Comparison of ENCODE assay signal across 33 cellular contexts in the genomic region with DNA sequence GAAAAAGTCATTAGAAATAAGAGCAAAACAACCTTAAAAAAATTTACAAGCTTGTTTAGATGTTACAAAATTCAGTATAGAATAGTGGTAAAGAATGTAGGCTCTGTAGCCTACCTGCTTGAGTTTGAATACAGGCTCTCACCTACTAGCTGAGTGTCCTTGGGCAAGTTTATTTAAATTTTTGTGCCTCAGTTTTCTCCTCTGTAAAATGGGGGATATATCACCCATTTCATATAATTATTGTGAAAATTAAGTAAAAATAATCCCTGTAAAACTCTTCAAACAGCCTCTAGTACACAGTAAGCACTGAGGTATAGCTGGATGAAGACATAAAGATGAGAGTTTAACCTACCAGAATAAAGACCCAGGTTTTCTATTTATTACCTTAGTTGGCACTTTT.
"Had no signal": no experiment of that assay in that cellular context is flagged by ENCODE, and none has a peak within 500 bp of the region (broad histone marks: within the 10 kb centered on the region; RNA-seq: fewer than 3 reads in every experiment).

No MANE protein-coding gene starts in this region.

- H3K27ac Mint-ChIP-seq: activated B cell treated with CpG ODN at 0.5 μM for 24 hours; activated CD8-positive, alpha-beta T cell treated with anti-CD3 and anti-CD28 coated beads for 36 hours; activated naive CD4-positive, alpha-beta T cell treated with anti-CD3 and anti-CD28 coated beads for 36 hours; activated naive CD8-positive, alpha-beta T cell treated with anti-CD3 and anti-CD28 coated beads for 36 hours; activated naive CD8-positive, alpha-beta T cell treated with anti-CD3 and anti-CD28 coated beads, Interleukin-2, amount 50 U/mL, for 24 hours; activated T-helper 2 cell treated with anti-CD3 and anti-CD28 coated beads, Interferon-gamma antibody, Interleukin-2, Interleukin-4, amounts not matched to agents 10 μg/mL and 5 μg/mL and 100 μg/mL, durations not matched to agents 14 hours and 24 hours and 36 hours; effector memory CD8-positive, alpha-beta T cell; T-helper 1 cell treated with Interleukin-12 subunit alpha and Interleukin-12 subunit beta and Interleukin-4 antibody, amounts not matched to agents 30 μg/mL and 1 μg/mL, for 36 hours; T-helper 2 cell treated with Interferon-gamma antibody and Interleukin-4, amounts not matched to agents 5 μg/mL and 100 μg/mL, for 36 hours had no signal

- H3K36me3 Mint-ChIP-seq: activated naive CD4-positive, alpha-beta T cell treated with anti-CD3 and anti-CD28 coated beads, Interleukin-2, amount 50 U/mL, for 24 hours had no signal

- H3K9me3 ChIP-seq: adrenal gland, body of pancreas, esophagus muscularis mucosa, gastrocnemius medialis, heart left ventricle had no signal

- H3K27me3 ChIP-seq: adrenal gland, body of pancreas, esophagus muscularis mucosa, foreskin keratinocyte, heart left ventricle had no signal

- H3K9me3 Mint-ChIP-seq: activated B cell treated with CpG ODN at 0.5 μM for 24 hours; activated CD8-positive, alpha-beta T cell treated with anti-CD3 and anti-CD28 coated beads for 36 hours; activated naive CD4-positive, alpha-beta T cell treated with anti-CD3 and anti-CD28 coated beads for 36 hours; activated naive CD4-positive, alpha-beta T cell treated with anti-CD3 and anti-CD28 coated beads, Interleukin-2, amount 50 U/mL, for 24 hours; activated naive CD8-positive, alpha-beta T cell treated with anti-CD3 and anti-CD28 coated beads for 36 hours; activated naive CD8-positive, alpha-beta T cell treated with anti-CD3 and anti-CD28 coated beads, Interleukin-2, amount 50 U/mL, for 24 hours; activated T-cell treated with anti-CD3 and anti-CD28 coated beads, Interleukin-2, amount 50 U/mL, for 4 hours; activated T-helper 2 cell treated with anti-CD3 and anti-CD28 coated beads, Interferon-gamma antibody, Interleukin-2, Interleukin-4, amounts not matched to agents 10 μg/mL and 5 μg/mL and 100 μg/mL, durations not matched to agents 14 hours and 24 hours and 36 hours; effector memory CD8-positive, alpha-beta T cell; T-helper 1 cell treated with Interleukin-12 subunit alpha and Interleukin-12 subunit beta and Interleukin-4 antibody, amounts not matched to agents 30 μg/mL and 1 μg/mL, for 36 hours; T-helper 2 cell treated with Interferon-gamma antibody and Interleukin-4, amounts not matched to agents 5 μg/mL and 100 μg/mL, for 36 hours had no signal

- H3K36me3 ChIP-seq: gastrocnemius medialis, WERI-Rb-1 had no signal

- ATAC-seq: activated CD4-positive, CD25-positive, alpha-beta regulatory T cell treated with anti-CD3 and anti-CD28 coated beads, Interleukin-2, amount 50 U/mL, for 24 hours; activated CD8-positive, alpha-beta T cell treated with anti-CD3 and anti-CD28 coated beads for 36 hours; activated naive CD8-positive, alpha-beta T cell treated with anti-CD3 and anti-CD28 coated beads, Interleukin-2, amount 50 U/mL, for 24 hours; activated T-cell treated with anti-CD3 and anti-CD28 coated beads, Interleukin-2, amount 50 U/mL, for 4 hours; body of pancreas; foreskin keratinocyte; gastrocnemius medialis; heart left ventricle had no signal

- H3K27me3 Mint-ChIP-seq: activated B cell treated with CpG ODN at 0.5 μM for 24 hours; activated CD8-positive, alpha-beta T cell treated with anti-CD3 and anti-CD28 coated beads for 36 hours; activated naive CD4-positive, alpha-beta T cell treated with anti-CD3 and anti-CD28 coated beads, Interleukin-2, amount 50 U/mL, for 24 hours; activated naive CD8-positive, alpha-beta T cell treated with anti-CD3 and anti-CD28 coated beads for 36 hours; activated naive CD8-positive, alpha-beta T cell treated with anti-CD3 and anti-CD28 coated beads, Interleukin-2, amount 50 U/mL, for 24 hours; effector memory CD8-positive, alpha-beta T cell had no signal

- H3K4me1 Mint-ChIP-seq: activated B cell treated with CpG ODN at 0.5 μM for 24 hours had no signal

- H3K4me1 ChIP-seq: adrenal gland, body of pancreas, foreskin keratinocyte had no signal

- H3K4me3 Mint-ChIP-seq: activated B cell treated with CpG ODN at 0.5 μM for 24 hours; activated CD8-positive, alpha-beta T cell treated with anti-CD3 and anti-CD28 coated beads for 36 hours; activated naive CD4-positive, alpha-beta T cell treated with anti-CD3 and anti-CD28 coated beads for 36 hours; activated naive CD4-positive, alpha-beta T cell treated with anti-CD3 and anti-CD28 coated beads, Interleukin-2, amount 50 U/mL, for 24 hours; activated naive CD8-positive, alpha-beta T cell treated with anti-CD3 and anti-CD28 coated beads for 36 hours; activated naive CD8-positive, alpha-beta T cell treated with anti-CD3 and anti-CD28 coated beads, Interleukin-2, amount 50 U/mL, for 24 hours; activated T-cell treated with anti-CD3 and anti-CD28 coated beads, Interleukin-2, amount 50 U/mL, for 4 hours; effector memory CD8-positive, alpha-beta T cell; T-helper 1 cell treated with Interleukin-12 subunit alpha and Interleukin-12 subunit beta and Interleukin-4 antibody, amounts not matched to agents 30 μg/mL and 1 μg/mL, for 36 hours; T-helper 2 cell treated with Interferon-gamma antibody and Interleukin-4, amounts not matched to agents 5 μg/mL and 100 μg/mL, for 36 hours had no signal

- DNase-seq: activated B cell treated with CpG ODN at 0.5 μM for 24 hours; activated CD4-positive, alpha-beta T cell treated with anti-CD3 and anti-CD28 coated beads for 48 hours; activated CD4-positive, alpha-beta T cell treated with anti-CD3 and anti-CD28 coated beads, Interleukin-2, amount 50 U/mL, for 1 hour; activated CD4-positive, alpha-beta T cell treated with anti-CD3 and anti-CD28 coated beads, Interleukin-2, amount 50 U/mL, for 48 hours; activated CD8-positive, alpha-beta memory T cell treated with anti-CD3 and anti-CD28 coated beads for 24 hours; activated CD8-positive, alpha-beta T cell treated with anti-CD3 and anti-CD28 coated beads for 36 hours; activated effector memory CD4-positive, alpha-beta T cell treated with anti-CD3 and anti-CD28 coated beads, Interleukin-2, amount 50 U/mL, for 16 hours; activated naive CD4-positive, alpha-beta T cell treated with anti-CD3 and anti-CD28 coated beads for 36 hours; activated naive CD8-positive, alpha-beta T cell treated with anti-CD3 and anti-CD28 coated beads for 36 hours; activated naive CD8-positive, alpha-beta T cell treated with anti-CD3 and anti-CD28 coated beads, Interleukin-2, amount 50 U/mL, for 24 hours; activated T-cell treated with anti-CD3 and anti-CD28 coated beads, Interleukin-2, amount 50 U/mL, for 4 hours; adrenal gland; amygdala; aorta; body of pancreas; caudate nucleus; cortex of kidney; dermis blood vessel endothelial cell; effector CD4-positive, alpha-beta T cell; effector memory CD8-positive, alpha-beta T cell; erythroblast; foreskin keratinocyte; gastrocnemius medialis; glutamatergic neuron; heart left ventricle; T1000; WERI-Rb-1 had no signal

- H3K4me3 ChIP-seq: adrenal gland, body of pancreas, esophagus muscularis mucosa, gastrocnemius medialis, heart left ventricle had no signal

- H3K27ac ChIP-seq: adrenal gland, body of pancreas, esophagus muscularis mucosa, foreskin keratinocyte, gastrocnemius medialis, heart left ventricle, WERI-Rb-1 had no signal
